In the genomic region with DNA sequence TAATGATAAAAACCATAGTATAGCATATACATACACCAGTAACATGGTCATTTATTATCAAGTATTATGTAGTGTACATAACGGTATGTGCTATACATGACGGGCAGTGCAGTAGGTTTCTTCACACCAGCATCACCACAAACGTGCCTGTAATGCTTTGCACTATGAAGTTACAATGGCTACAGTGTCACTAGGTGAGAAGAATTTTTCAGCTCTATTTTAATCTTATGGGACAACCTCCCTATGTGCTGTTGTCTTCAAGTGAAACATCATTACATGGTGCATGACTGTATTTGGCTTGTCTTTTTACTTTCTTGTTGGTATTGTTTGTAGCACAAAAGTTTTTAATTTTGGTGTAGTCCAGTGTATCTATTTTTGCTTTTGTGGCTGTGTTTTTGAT, we compare ENCODE assay signal across 36 cellular contexts.
"Had no signal": no experiment of that assay in that cellular context is flagged by ENCODE, and none has a peak within 500 bp of the region (broad histone marks: within the 10 kb centered on the region; RNA-seq: fewer than 3 reads in every experiment).

No MANE protein-coding gene starts in this region.

- DNase-seq: Karpas-422, Kasumi-1, MG63, MM.1S, MV-4-11, NCI-H1048, NCI-H1092, NCI-H1092 treated with DMSO at 0.1 percent for 48 hours, NCI-H1105, NCI-H1105 treated with DMSO at 0.1 percent for 48 hours, NCI-H1417, NCI-H1417 treated with DMSO at 0.1 percent for 48 hours, NCI-H1436, NCI-H1436 treated with DMSO at 0.1 percent for 48 hours, NCI-H146, NCI-H1694, NCI-H1694 treated with DMSO at 0.1 percent for 48 hours, NCI-H187, NCI-H187 treated with DMSO at 0.1 percent for 48 hours, NCI-H1930, NCI-H2029, NCI-H2029 treated with DMSO at 0.1 percent for 48 hours, NCI-H2081, NCI-H2081 treated with DMSO at 0.1 percent for 48 hours, NCI-H2107, NCI-H2171, NCI-H2171 treated with DMSO at 0.1 percent for 48 hours, NCI-H2227 treated with DMSO at 0.1 percent for 48 hours, NCI-H226, NCI-H345, NCI-H446, NCI-H446 treated with DMSO at 0.1 percent for 48 hours, NCI-H510A, NCI-H510A treated with DMSO at 0.1 percent for 48 hours, NCI-H524, NCI-H524 treated with DMSO at 0.1 percent for 48 hours had no signal

- H3K4me3 ChIP-seq: MG63 had no signal

- H3K36me3 ChIP-seq: MG63 had no signal

- H3K9me3 ChIP-seq: MG63 had no signal

- H3K27me3 ChIP-seq: MG63 had no signal
